Comparison of ENCODE assay signal across 1 cellular context in genomic region chr1:167454929-167455785, GRCh38.
TF ChIP-seq lines count a peak whose summit lies in the region.

No MANE protein-coding gene starts in this region.

TF ChIP-seq in K562, 482 proteins besides CTCF, POLR2A, EP300 and RAD21 (continued from another document and continues in another):
- TF ChIP-seq MGA (IDR thresholded peaks at IDR 0.05) = no peak; the same call in 1 of the 2 replicates
- TF ChIP-seq AFF4 (CRISPR knock-in tag; IDR thresholded peaks at IDR 0.05) = no peak
- TF ChIP-seq RBFOX2 (IDR thresholded peaks at IDR 0.05; ENCODE audit: low read depth, low read length) = peak; percentile 48; the same call in 1 of the 2 replicates
- 0 out of 2 replicates have a peak, but pooled peaks have one; percentile 7 for TF ChIP-seq ATF7 (IDR thresholded peaks at IDR 0.05)
- peak; percentile 86 for TF ChIP-seq ZNF766 (CRISPR knock-in tag; conservative IDR thresholded peaks at IDR 0.05)
- TF ChIP-seq MYC (IDR thresholded peaks at IDR 0.05; ENCODE audit: low read depth, low read length) = 0 out of 2 replicates have a peak, but pooled peaks have one; percentile 14
- TF ChIP-seq MYC (CRISPR knock-in tag; IDR thresholded peaks at IDR 0.05; ENCODE audit: borderline replicate concordance, low read depth) = no peak; the same call in 1 of the 2 replicates
- TF ChIP-seq RCOR1 (IDR thresholded peaks at IDR 0.05; ENCODE audit: borderline replicate concordance in 1 of 2, low read depth in 2 of 2, low read length in 2 of 2) = peak in 1 of 2 experiments; percentile 57; a peak in 1 of 4 replicates
- no peak for TF ChIP-seq ZNF274 (IDR thresholded peaks at IDR 0.05; ENCODE audit: borderline replicate concordance, low read depth, low read length)
- TF ChIP-seq CREM (IDR thresholded peaks at IDR 0.05; ENCODE audit: low read depth) = peak; percentile 51; the same call in 1 of the 2 replicates
- peak; percentile 64 for TF ChIP-seq RBBP5 (IDR thresholded peaks at IDR 0.05; ENCODE audit: borderline replicate concordance, insufficient read depth, low read length, poor library complexity, severe bottlenecking)
- TF ChIP-seq L3MBTL2 (IDR thresholded peaks at IDR 0.05) = peak; percentile 51; the same call in 1 of the 2 replicates
- 0 out of 2 replicates have a peak, but pooled peaks have one; percentile 19 for TF ChIP-seq ZBTB1 (CRISPR knock-in tag; IDR thresholded peaks at IDR 0.05; ENCODE audit: borderline replicate concordance, low read depth)
- no peak for TF ChIP-seq RHOXF2B (CRISPR knock-in tag; conservative IDR thresholded peaks at IDR 0.05)
- no peak for TF ChIP-seq BCOR (IDR thresholded peaks at IDR 0.05)
- no peak for TF ChIP-seq NONO (IDR thresholded peaks at IDR 0.05; ENCODE audit: low read depth in 2 of 2, low read length in 1 of 2)
- peak; percentile 10; the same call in 1 of the 2 replicates for TF ChIP-seq MAX (CRISPR knock-in tag; IDR thresholded peaks at IDR 0.05)
- peak; percentile 54 for TF ChIP-seq HMGN3 (IDR thresholded peaks at IDR 0.05; ENCODE audit: borderline replicate concordance, extremely low read depth, insufficient read length, low read depth, low read length)
- TF ChIP-seq E2F5 (CRISPR knock-in tag; IDR thresholded peaks at IDR 0.05) = peak; percentile 73; the same call in 1 of the 2 replicates
- peak; percentile 75; the same call in 1 of the 2 replicates for TF ChIP-seq ZBTB7A (IDR thresholded peaks at IDR 0.05; ENCODE audit: borderline replicate concordance, control insufficient read depth, low read depth, low read length)
- 0 out of 2 replicates have a peak, but pooled peaks have one; percentile 19 for TF ChIP-seq MYNN (IDR thresholded peaks at IDR 0.05)
- TF ChIP-seq MYNN (CRISPR knock-in tag; IDR thresholded peaks at IDR 0.05) = no peak
- TF ChIP-seq ZNF311 (CRISPR knock-in tag; IDR thresholded peaks at IDR 0.05) = no peak
- 0 out of 2 replicates have a peak, but pooled peaks have one; percentile 17 for TF ChIP-seq DPF2 (IDR thresholded peaks at IDR 0.05)
- TF ChIP-seq PATZ1 (CRISPR knock-in tag; IDR thresholded peaks at IDR 0.05; ENCODE audit: borderline replicate concordance) = 0 out of 2 replicates have a peak, but pooled peaks have one; percentile 39
- TF ChIP-seq ZNF592 (IDR thresholded peaks at IDR 0.05) = no peak
- TF ChIP-seq RNF2 (IDR thresholded peaks at IDR 0.05) = peak; percentile 66; the same call in 1 of the 2 replicates
- TF ChIP-seq VEZF1 (CRISPR knock-in tag; IDR thresholded peaks at IDR 0.05) = peak; percentile 76; the same call in 1 of the 2 replicates
